In the genomic region with DNA sequence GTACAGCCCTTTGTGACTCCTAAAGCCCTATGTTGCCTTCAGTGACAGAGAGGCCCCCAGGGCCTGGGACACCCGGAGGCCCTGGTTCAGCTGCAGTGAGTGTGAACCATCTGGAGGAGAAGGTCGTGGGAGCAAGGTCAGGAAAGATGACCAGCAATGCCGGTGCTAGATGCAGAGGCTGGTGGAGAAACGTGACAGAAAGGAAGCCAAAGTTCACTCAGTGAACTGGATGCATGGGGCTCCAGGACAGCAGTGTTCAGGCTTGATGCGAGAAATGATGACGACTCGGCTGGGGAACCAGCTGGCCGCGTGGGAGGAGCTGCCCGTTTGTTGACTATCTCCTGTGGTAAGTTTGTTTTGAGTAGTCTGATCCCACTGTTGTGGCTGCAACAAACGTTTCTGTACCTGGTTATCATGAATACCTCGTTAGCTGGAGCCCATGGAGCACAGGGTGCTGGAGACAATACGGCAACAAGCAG, we compare ENCODE assay signal across 1 cellular context.
TF ChIP-seq lines count a peak whose summit lies in the region.

No MANE protein-coding gene starts in this region.

TF ChIP-seq in HepG2, 621 proteins besides CTCF, POLR2A, EP300 and RAD21 (continued from another document and continues in another):
- TF ChIP-seq, protein P1, sequence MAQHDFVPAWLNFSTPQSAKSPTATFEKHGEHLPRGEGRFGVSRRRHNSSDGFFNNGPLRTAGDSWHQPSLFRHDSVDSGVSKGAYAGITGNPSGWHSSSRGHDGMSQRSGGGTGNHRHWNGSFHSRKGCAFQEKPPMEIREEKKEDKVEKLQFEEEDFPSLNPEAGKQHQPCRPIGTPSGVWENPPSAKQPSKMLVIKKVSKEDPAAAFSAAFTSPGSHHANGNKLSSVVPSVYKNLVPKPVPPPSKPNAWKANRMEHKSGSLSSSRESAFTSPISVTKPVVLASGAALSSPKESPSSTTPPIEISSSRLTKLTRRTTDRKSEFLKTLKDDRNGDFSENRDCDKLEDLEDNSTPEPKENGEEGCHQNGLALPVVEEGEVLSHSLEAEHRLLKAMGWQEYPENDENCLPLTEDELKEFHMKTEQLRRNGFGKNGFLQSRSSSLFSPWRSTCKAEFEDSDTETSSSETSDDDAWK (CRISPR knock-in tag; IDR thresholded peaks at IDR 0.05), result no peak
- no peak for TF ChIP-seq REL (CRISPR knock-in tag; conservative IDR thresholded peaks at IDR 0.05)
- no peak for TF ChIP-seq ZNF546 (CRISPR knock-in tag; conservative IDR thresholded peaks at IDR 0.05)
- TF ChIP-seq HMG20A (CRISPR knock-in tag; IDR thresholded peaks at IDR 0.05; ENCODE audit: borderline replicate concordance), result peak; percentile 56; the same call in 1 of the 2 replicates
- no peak for TF ChIP-seq GFI1 (CRISPR knock-in tag; IDR thresholded peaks at IDR 0.05; ENCODE audit: borderline replicate concordance)
- TF ChIP-seq, protein P2, sequence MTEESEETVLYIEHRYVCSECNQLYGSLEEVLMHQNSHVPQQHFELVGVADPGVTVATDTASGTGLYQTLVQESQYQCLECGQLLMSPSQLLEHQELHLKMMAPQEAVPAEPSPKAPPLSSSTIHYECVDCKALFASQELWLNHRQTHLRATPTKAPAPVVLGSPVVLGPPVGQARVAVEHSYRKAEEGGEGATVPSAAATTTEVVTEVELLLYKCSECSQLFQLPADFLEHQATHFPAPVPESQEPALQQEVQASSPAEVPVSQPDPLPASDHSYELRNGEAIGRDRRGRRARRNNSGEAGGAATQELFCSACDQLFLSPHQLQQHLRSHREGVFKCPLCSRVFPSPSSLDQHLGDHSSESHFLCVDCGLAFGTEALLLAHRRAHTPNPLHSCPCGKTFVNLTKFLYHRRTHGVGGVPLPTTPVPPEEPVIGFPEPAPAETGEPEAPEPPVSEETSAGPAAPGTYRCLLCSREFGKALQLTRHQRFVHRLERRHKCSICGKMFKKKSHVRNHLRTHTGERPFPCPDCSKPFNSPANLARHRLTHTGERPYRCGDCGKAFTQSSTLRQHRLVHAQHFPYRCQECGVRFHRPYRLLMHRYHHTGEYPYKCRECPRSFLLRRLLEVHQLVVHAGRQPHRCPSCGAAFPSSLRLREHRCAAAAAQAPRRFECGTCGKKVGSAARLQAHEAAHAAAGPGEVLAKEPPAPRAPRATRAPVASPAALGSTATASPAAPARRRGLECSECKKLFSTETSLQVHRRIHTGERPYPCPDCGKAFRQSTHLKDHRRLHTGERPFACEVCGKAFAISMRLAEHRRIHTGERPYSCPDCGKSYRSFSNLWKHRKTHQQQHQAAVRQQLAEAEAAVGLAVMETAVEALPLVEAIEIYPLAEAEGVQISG (CRISPR knock-in tag; IDR thresholded peaks at IDR 0.05), result peak; percentile 38; the same call in 1 of the 2 replicates
- TF ChIP-seq SPEN (CRISPR knock-in tag; IDR thresholded peaks at IDR 0.05; ENCODE audit: low read depth), result no peak
- no peak for TF ChIP-seq FLYWCH1 (CRISPR knock-in tag; IDR thresholded peaks at IDR 0.05)
- TF ChIP-seq, protein P3, sequence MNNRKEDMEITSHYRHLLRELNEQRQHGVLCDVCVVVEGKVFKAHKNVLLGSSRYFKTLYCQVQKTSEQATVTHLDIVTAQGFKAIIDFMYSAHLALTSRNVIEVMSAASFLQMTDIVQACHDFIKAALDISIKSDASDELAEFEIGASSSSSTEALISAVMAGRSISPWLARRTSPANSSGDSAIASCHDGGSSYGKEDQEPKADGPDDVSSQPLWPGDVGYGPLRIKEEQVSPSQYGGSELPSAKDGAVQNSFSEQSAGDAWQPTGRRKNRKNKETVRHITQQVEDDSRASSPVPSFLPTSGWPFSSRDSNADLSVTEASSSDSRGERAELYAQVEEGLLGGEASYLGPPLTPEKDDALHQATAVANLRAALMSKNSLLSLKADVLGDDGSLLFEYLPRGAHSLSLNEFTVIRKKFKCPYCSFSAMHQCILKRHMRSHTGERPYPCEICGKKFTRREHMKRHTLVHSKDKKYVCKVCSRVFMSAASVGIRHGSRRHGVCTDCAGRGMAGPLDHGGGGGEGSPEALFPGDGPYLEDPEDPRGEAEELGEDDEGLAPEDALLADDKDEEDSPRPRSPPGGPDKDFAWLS (CRISPR knock-in tag; IDR thresholded peaks at IDR 0.05; ENCODE audit: borderline replicate concordance), result no peak
- TF ChIP-seq NFRKB (IDR thresholded peaks at IDR 0.05), result no peak
- TF ChIP-seq, protein P4, sequence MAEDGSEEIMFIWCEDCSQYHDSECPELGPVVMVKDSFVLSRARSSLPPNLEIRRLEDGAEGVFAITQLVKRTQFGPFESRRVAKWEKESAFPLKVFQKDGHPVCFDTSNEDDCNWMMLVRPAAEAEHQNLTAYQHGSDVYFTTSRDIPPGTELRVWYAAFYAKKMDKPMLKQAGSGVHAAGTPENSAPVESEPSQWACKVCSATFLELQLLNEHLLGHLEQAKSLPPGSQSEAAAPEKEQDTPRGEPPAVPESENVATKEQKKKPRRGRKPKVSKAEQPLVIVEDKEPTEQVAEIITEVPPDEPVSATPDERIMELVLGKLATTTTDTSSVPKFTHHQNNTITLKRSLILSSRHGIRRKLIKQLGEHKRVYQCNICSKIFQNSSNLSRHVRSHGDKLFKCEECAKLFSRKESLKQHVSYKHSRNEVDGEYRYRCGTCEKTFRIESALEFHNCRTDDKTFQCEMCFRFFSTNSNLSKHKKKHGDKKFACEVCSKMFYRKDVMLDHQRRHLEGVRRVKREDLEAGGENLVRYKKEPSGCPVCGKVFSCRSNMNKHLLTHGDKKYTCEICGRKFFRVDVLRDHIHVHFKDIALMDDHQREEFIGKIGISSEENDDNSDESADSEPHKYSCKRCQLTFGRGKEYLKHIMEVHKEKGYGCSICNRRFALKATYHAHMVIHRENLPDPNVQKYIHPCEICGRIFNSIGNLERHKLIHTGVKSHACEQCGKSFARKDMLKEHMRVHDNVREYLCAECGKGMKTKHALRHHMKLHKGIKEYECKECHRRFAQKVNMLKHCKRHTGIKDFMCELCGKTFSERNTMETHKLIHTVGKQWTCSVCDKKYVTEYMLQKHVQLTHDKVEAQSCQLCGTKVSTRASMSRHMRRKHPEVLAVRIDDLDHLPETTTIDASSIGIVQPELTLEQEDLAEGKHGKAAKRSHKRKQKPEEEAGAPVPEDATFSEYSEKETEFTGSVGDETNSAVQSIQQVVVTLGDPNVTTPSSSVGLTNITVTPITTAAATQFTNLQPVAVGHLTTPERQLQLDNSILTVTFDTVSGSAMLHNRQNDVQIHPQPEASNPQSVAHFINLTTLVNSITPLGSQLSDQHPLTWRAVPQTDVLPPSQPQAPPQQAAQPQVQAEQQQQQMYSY (CRISPR knock-in tag; IDR thresholded peaks at IDR 0.05), result no peak
- TF ChIP-seq HHEX (CRISPR knock-in tag; IDR thresholded peaks at IDR 0.05), result no peak
- no peak for TF ChIP-seq ZNF782 (CRISPR knock-in tag; IDR thresholded peaks at IDR 0.05; ENCODE audit: borderline replicate concordance)
- TF ChIP-seq ZNF143 (CRISPR knock-in tag; IDR thresholded peaks at IDR 0.05), result no peak
- no peak for TF ChIP-seq ZSCAN12 (CRISPR knock-in tag; IDR thresholded peaks at IDR 0.05)
- peak; percentile 36; the same call in 1 of the 2 replicates for TF ChIP-seq ZNF788 (CRISPR knock-in tag; IDR thresholded peaks at IDR 0.05; ENCODE audit: borderline replicate concordance)
- TF ChIP-seq, protein P5, sequence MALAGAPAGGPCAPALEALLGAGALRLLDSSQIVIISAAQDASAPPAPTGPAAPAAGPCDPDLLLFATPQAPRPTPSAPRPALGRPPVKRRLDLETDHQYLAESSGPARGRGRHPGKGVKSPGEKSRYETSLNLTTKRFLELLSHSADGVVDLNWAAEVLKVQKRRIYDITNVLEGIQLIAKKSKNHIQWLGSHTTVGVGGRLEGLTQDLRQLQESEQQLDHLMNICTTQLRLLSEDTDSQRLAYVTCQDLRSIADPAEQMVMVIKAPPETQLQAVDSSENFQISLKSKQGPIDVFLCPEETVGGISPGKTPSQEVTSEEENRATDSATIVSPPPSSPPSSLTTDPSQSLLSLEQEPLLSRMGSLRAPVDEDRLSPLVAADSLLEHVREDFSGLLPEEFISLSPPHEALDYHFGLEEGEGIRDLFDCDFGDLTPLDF (CRISPR knock-in tag; IDR thresholded peaks at IDR 0.05), result no peak
- TF ChIP-seq, protein P6, sequence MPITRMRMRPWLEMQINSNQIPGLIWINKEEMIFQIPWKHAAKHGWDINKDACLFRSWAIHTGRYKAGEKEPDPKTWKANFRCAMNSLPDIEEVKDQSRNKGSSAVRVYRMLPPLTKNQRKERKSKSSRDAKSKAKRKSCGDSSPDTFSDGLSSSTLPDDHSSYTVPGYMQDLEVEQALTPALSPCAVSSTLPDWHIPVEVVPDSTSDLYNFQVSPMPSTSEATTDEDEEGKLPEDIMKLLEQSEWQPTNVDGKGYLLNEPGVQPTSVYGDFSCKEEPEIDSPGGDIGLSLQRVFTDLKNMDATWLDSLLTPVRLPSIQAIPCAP (CRISPR knock-in tag; IDR thresholded peaks at IDR 0.05; ENCODE audit: low read depth), result no peak
- peak; percentile 66 for TF ChIP-seq RARA (CRISPR knock-in tag; IDR thresholded peaks at IDR 0.05)
- no peak for TF ChIP-seq ZNF484 (CRISPR knock-in tag; IDR thresholded peaks at IDR 0.05; ENCODE audit: borderline replicate concordance, low read depth)
- TF ChIP-seq KLF15 (CRISPR knock-in tag; IDR thresholded peaks at IDR 0.05; ENCODE audit: borderline replicate concordance), result no peak
- TF ChIP-seq IRX3 (CRISPR knock-in tag; IDR thresholded peaks at IDR 0.05; ENCODE audit: borderline replicate concordance, low read depth), result no peak
- TF ChIP-seq, protein P7, sequence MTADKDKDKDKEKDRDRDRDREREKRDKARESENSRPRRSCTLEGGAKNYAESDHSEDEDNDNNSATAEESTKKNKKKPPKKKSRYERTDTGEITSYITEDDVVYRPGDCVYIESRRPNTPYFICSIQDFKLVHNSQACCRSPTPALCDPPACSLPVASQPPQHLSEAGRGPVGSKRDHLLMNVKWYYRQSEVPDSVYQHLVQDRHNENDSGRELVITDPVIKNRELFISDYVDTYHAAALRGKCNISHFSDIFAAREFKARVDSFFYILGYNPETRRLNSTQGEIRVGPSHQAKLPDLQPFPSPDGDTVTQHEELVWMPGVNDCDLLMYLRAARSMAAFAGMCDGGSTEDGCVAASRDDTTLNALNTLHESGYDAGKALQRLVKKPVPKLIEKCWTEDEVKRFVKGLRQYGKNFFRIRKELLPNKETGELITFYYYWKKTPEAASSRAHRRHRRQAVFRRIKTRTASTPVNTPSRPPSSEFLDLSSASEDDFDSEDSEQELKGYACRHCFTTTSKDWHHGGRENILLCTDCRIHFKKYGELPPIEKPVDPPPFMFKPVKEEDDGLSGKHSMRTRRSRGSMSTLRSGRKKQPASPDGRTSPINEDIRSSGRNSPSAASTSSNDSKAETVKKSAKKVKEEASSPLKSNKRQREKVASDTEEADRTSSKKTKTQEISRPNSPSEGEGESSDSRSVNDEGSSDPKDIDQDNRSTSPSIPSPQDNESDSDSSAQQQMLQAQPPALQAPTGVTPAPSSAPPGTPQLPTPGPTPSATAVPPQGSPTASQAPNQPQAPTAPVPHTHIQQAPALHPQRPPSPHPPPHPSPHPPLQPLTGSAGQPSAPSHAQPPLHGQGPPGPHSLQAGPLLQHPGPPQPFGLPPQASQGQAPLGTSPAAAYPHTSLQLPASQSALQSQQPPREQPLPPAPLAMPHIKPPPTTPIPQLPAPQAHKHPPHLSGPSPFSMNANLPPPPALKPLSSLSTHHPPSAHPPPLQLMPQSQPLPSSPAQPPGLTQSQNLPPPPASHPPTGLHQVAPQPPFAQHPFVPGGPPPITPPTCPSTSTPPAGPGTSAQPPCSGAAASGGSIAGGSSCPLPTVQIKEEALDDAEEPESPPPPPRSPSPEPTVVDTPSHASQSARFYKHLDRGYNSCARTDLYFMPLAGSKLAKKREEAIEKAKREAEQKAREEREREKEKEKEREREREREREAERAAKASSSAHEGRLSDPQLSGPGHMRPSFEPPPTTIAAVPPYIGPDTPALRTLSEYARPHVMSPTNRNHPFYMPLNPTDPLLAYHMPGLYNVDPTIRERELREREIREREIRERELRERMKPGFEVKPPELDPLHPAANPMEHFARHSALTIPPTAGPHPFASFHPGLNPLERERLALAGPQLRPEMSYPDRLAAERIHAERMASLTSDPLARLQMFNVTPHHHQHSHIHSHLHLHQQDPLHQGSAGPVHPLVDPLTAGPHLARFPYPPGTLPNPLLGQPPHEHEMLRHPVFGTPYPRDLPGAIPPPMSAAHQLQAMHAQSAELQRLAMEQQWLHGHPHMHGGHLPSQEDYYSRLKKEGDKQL (CRISPR knock-in tag; IDR thresholded peaks at IDR 0.05; ENCODE audit: low read depth), result no peak
- TF ChIP-seq ZNF24 (IDR thresholded peaks at IDR 0.05), result no peak
- TF ChIP-seq BHLHE40 (IDR thresholded peaks at IDR 0.05; ENCODE audit: low read length), result peak; percentile 93
- TF ChIP-seq, protein P8, sequence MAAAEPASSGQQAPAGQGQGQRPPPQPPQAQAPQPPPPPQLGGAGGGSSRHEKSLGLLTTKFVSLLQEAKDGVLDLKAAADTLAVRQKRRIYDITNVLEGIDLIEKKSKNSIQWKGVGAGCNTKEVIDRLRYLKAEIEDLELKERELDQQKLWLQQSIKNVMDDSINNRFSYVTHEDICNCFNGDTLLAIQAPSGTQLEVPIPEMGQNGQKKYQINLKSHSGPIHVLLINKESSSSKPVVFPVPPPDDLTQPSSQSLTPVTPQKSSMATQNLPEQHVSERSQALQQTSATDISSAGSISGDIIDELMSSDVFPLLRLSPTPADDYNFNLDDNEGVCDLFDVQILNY (CRISPR knock-in tag; conservative IDR thresholded peaks at IDR 0.05), result no peak
- peak; percentile 39; the same call in 1 of the 2 replicates for TF ChIP-seq FOXJ3 (CRISPR knock-in tag; IDR thresholded peaks at IDR 0.05; ENCODE audit: borderline replicate concordance)
- TF ChIP-seq, protein P9, sequence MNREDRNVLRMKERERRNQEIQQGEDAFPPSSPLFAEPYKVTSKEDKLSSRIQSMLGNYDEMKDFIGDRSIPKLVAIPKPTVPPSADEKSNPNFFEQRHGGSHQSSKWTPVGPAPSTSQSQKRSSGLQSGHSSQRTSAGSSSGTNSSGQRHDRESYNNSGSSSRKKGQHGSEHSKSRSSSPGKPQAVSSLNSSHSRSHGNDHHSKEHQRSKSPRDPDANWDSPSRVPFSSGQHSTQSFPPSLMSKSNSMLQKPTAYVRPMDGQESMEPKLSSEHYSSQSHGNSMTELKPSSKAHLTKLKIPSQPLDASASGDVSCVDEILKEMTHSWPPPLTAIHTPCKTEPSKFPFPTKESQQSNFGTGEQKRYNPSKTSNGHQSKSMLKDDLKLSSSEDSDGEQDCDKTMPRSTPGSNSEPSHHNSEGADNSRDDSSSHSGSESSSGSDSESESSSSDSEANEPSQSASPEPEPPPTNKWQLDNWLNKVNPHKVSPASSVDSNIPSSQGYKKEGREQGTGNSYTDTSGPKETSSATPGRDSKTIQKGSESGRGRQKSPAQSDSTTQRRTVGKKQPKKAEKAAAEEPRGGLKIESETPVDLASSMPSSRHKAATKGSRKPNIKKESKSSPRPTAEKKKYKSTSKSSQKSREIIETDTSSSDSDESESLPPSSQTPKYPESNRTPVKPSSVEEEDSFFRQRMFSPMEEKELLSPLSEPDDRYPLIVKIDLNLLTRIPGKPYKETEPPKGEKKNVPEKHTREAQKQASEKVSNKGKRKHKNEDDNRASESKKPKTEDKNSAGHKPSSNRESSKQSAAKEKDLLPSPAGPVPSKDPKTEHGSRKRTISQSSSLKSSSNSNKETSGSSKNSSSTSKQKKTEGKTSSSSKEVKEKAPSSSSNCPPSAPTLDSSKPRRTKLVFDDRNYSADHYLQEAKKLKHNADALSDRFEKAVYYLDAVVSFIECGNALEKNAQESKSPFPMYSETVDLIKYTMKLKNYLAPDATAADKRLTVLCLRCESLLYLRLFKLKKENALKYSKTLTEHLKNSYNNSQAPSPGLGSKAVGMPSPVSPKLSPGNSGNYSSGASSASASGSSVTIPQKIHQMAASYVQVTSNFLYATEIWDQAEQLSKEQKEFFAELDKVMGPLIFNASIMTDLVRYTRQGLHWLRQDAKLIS (CRISPR knock-in tag; IDR thresholded peaks at IDR 0.05), result no peak
- TF ChIP-seq ZNF790 (CRISPR knock-in tag; IDR thresholded peaks at IDR 0.05; ENCODE audit: borderline replicate concordance), result no peak
